Comparison of ENCODE assay signal across 24 cellular contexts in genomic region chr11:69014936-69015549, GRCh38. TPM values are rescaled to one million over a fixed set of nuclear protein-coding genes. Genes with fewer than 3 reads are reported as not detected.
DNase-seq lines count a peak whose midpoint lies in the region; ATAC-seq and TF ChIP-seq lines count a peak whose summit lies in the region.
"Had no signal": no experiment of that assay in that cellular context is flagged by ENCODE, and none has a peak within 500 bp of the region (broad histone marks: within the 10 kb centered on the region; RNA-seq: fewer than 3 reads in every experiment).

No MANE protein-coding gene starts in this region.

- intact Hi-C loops in prostate gland (cut with DNase I) (loop anchor here (1.0 to 5.0 kb wide), 3 partner anchors 33 to 627 kb away; partner anchors contain the start of genes CCND1 and TPCN2), transverse colon (cut with DNase I; ENCODE audit: low total_unique reads) (loop anchor here (5.0 kb wide), 1 partner anchor 72 kb away; no protein-coding TSS in a partner anchor)

- no peaks in the 10 kb centered on the region for H3K9me3 Mint-ChIP-seq in activated naive CD4-positive, alpha-beta T cell treated with anti-CD3 and anti-CD28 coated beads, Interleukin-2, amount 50 U/mL, for 72 hours
- H3K9me3 Mint-ChIP-seq: T-helper 2 cell treated with Interferon-gamma antibody and Interleukin-4, amounts not matched to agents 5 μg/mL and 100 μg/mL, for 36 hours had no signal

- H3K9me3 ChIP-seq in SK-N-SH (no peaks in the 10 kb centered on the region), fibroblast of lung (ENCODE audit: control insufficient read depth, insufficient read depth, low read depth, low read length) (no peaks in the 10 kb centered on the region), prostate gland (no peaks in the 10 kb centered on the region), transverse colon (no peaks in the 10 kb centered on the region)

- ATAC-seq in SK-N-SH treated with all-trans-retinoic acid at 6 μM for 48 hours (no peak), GM19324 (IDR thresholded peaks at IDR 0.05; ENCODE audit: low FRiP score, unreplicated experiment) (no peak)
- no peak for ATAC-seq in activated naive CD4-positive, alpha-beta T cell treated with anti-CD3 and anti-CD28 coated beads, Interleukin-2, amount 50 U/mL, for 72 hours
- ATAC-seq: activated CD4-positive, CD25-positive, alpha-beta regulatory T cell treated with anti-CD3 and anti-CD28 coated beads, Interleukin-2, amount 50 U/mL, for 24 hours; HCT116 had no signal

- in situ Hi-C loops in transverse colon (cut with MboI; ENCODE audit: low pct_ligation_motif_present in 1 of 4, low pct_unique_long_range_greater_than_20kb in 1 of 4, low sequenced_read_pairs in 3 of 4): no loop called here
- in situ Hi-C loops in brain microvascular endothelial cell (cut with HindIII; ENCODE audit: low pct_ligation_motif_present, low sequenced_read_pairs): no loop called here

- H3F3A ChIP-seq in SK-N-SH (replicated peaks; ENCODE audit: insufficient read depth): no peaks in the 10 kb centered on the region

- H4K20me1 ChIP-seq in SK-N-SH (ENCODE audit: insufficient read depth) (no peaks in the 10 kb centered on the region), fibroblast of lung (ENCODE audit: control insufficient read depth, extremely low read depth, insufficient read depth, low read length) (no peaks in the 10 kb centered on the region)

- TF ChIP-seq RAD21 in SK-N-SH (IDR thresholded peaks at IDR 0.05; ENCODE audit: low read length): no peak

- H3K4me3 ChIP-seq in SK-N-SH (ENCODE audit: low read depth in 2 of 2, low read length in 1 of 2) (no peak overlapping the region), fibroblast of lung (replicated peaks in 1 of 4; ENCODE audit: control extremely low read depth in 1 of 4, insufficient read depth in 1 of 4, low read depth in 3 of 4, low read length in 4 of 4) (no peak overlapping the region), prostate gland (no peak overlapping the region), transverse colon (no peak overlapping the region), brain microvascular endothelial cell (ENCODE audit: low read depth, low read length) (no peak overlapping the region)

- no peak for TF ChIP-seq EP300 in SK-N-SH (IDR thresholded peaks at IDR 0.05; ENCODE audit: borderline replicate concordance in 1 of 2, low read depth in 1 of 2, low read length in 1 of 2)
- TF ChIP-seq EP300 in transverse colon (IDR thresholded peaks at IDR 0.05; ENCODE audit: low read depth): no peak

- no peaks in the 10 kb centered on the region for H3K27me3 ChIP-seq in SK-N-SH (ENCODE audit: insufficient read depth)
- H3K27me3 ChIP-seq in fibroblast of lung (ENCODE audit: control insufficient read depth, insufficient read depth, low read length): no peaks in the 10 kb centered on the region
- no peaks in the 10 kb centered on the region for H3K27me3 ChIP-seq in prostate gland (replicated peaks; ENCODE audit: insufficient read depth)
- peaks cover 47% of the 10 kb centered on the region for H3K27me3 ChIP-seq in transverse colon
- no peaks in the 10 kb centered on the region for H3K27me3 ChIP-seq in brain microvascular endothelial cell (replicated peaks)

- H3K79me2 ChIP-seq in SK-N-SH (ENCODE audit: insufficient read depth) (no peaks in the 10 kb centered on the region), fibroblast of lung (ENCODE audit: control insufficient read depth, insufficient read depth, low read length) (peaks cover 28% of the 10 kb centered on the region)

- H3K9ac ChIP-seq in SK-N-SH (no peak overlapping the region), fibroblast of lung (ENCODE audit: insufficient read depth, low read length) (no peak overlapping the region)

- no peak for TF ChIP-seq POLR2A in prostate gland (IDR thresholded peaks at IDR 0.05)
- no peak for TF ChIP-seq POLR2A in transverse colon (IDR thresholded peaks at IDR 0.05)

- H3K36me3 Mint-ChIP-seq in activated naive CD4-positive, alpha-beta T cell treated with anti-CD3 and anti-CD28 coated beads, Interleukin-2, amount 50 U/mL, for 72 hours: no peaks in the 10 kb centered on the region

- H3K27ac Mint-ChIP-seq in activated naive CD4-positive, alpha-beta T cell treated with anti-CD3 and anti-CD28 coated beads, Interleukin-2, amount 50 U/mL, for 72 hours: no peak overlapping the region
- H3K27ac Mint-ChIP-seq: T-helper 2 cell treated with Interferon-gamma antibody and Interleukin-4, amounts not matched to agents 5 μg/mL and 100 μg/mL, for 36 hours had no signal

- no peaks in the 10 kb centered on the region for H3K9me2 ChIP-seq in SK-N-SH

- H3K4me2 ChIP-seq in SK-N-SH: no peak overlapping the region
- H3K4me2 ChIP-seq in fibroblast of lung (ENCODE audit: extremely low read depth, insufficient read depth, low read length): peak overlapping the region; percentile 67

- POLR2A ChIA-PET in SK-N-SH (lab: Yijun Ruan, JAX): no interaction called here

- no peak overlapping the region for H2AFZ ChIP-seq in SK-N-SH (ENCODE audit: low read depth)
- no peak overlapping the region for H2AFZ ChIP-seq in fibroblast of lung (ENCODE audit: low read length)

- H3K36me3 ChIP-seq in SK-N-SH (replicated peaks in 1 of 2; ENCODE audit: control insufficient read depth in 1 of 2, insufficient read depth in 2 of 2, low read length in 1 of 2) (no peaks in the 10 kb centered on the region), fibroblast of lung (ENCODE audit: control insufficient read depth, insufficient read depth, low read length) (peaks cover 2% of the 10 kb centered on the region), prostate gland (no peaks in the 10 kb centered on the region), transverse colon (no peaks in the 10 kb centered on the region), brain microvascular endothelial cell (replicated peaks) (no peaks in the 10 kb centered on the region)

- WGBS in SK-N-SH (ENCODE audit: low lambda C conversion rate): 89% methylated on average over 8 of the region's 9 CpGs
- 68% methylated on average over 8 of the region's 9 CpGs for WGBS in prostate gland
- 62% methylated on average over 9 of the region's 9 CpGs; no CpG with 5 or more reads in 1 of the 2 donors for WGBS in transverse colon (ENCODE audit: low coverage in 1 of 2), 2 donors

- H3K27ac ChIP-seq in SK-N-SH (ENCODE audit: low read depth in 2 of 2, low read length in 1 of 2) (no peak overlapping the region), fibroblast of lung (ENCODE audit: insufficient read depth, low read length) (peak overlapping the region; percentile 52), prostate gland (peak overlapping the region; percentile 84 to 85), transverse colon (peak overlapping the region; percentile 87 to 98 (median 94)), brain microvascular endothelial cell (no peak overlapping the region)
- H3K27ac ChIP-seq: 22Rv1 had no signal

- TF ChIP-seq CTCF in SK-N-SH (IDR thresholded peaks at IDR 0.05) (no peak), fibroblast of lung (conservative IDR thresholded peaks at IDR 0.05 in 1 of 2, IDR thresholded peaks at IDR 0.05 in 1 of 2; ENCODE audit: low read depth in 1 of 2, low read length in 2 of 2) (no peak), prostate gland (IDR thresholded peaks at IDR 0.05) (no peak), transverse colon (IDR thresholded peaks at IDR 0.05) (no peak), brain microvascular endothelial cell (IDR thresholded peaks at IDR 0.05; ENCODE audit: low read depth, low read length, missing control alignments) (no peak)

- H3K4me1 ChIP-seq in SK-N-SH (ENCODE audit: control insufficient read depth in 1 of 2, insufficient read depth in 2 of 2, low read depth in 1 of 2, low read length in 1 of 2) (peaks cover 10 to 31% of the 10 kb centered on the region in 2 experiments; a peak in 2 of 4 replicates), fibroblast of lung (ENCODE audit: control insufficient read depth, extremely low read depth, insufficient read depth, low read length) (peaks cover 16% of the 10 kb centered on the region), prostate gland (replicated peaks) (no peaks in the 10 kb centered on the region), transverse colon (peaks cover 5 to 31% (median 18%) of the 10 kb centered on the region in 4 donors)

- CTCF ChIA-PET in SK-N-SH (lab: Yijun Ruan, JAX): interaction anchor here (1.5 kb wide), 2 partner anchors 14 to 29 kb away, joined by 3 to 4 read pairs; no protein-coding TSS in a partner anchor

- DNase-seq in SK-N-SH (peak; percentile 51), fibroblast of lung (ENCODE audit: low read depth in 2 of 2) (no peak), prostate gland (ENCODE audit: low spot score) (no peak), transverse colon (no peak), brain microvascular endothelial cell (no peak)
- no peak for DNase-seq in activated naive CD4-positive, alpha-beta T cell treated with anti-CD3 and anti-CD28 coated beads, Interleukin-2, amount 50 U/mL, for 72 hours (ENCODE audit: low spot score in 2 of 2)
- DNase-seq: effector CD4-positive, alpha-beta T cell; hippocampal formation; midbrain; NCI-H1105 treated with DMSO at 0.1 percent for 48 hours; NCI-H2107; nucleus accumbens; stimulated activated CD4-positive, alpha-beta T cell treated with anti-CD3 and anti-CD28 coated beads, Interleukin-2, amount 100 ng/mL, for 48 hours had no signal

RNA-seq across cellular contexts. Expression of gene MRGPRF, which starts 2.0 kb away (rescaled TPM):
- polyA plus RNA-seq in SK-N-SH (2012; rRNA removed) (0.18 and 0.19 TPM in 2 replicates), fibroblast of lung (47.5 and 88.1 TPM in 2 replicates)
- polyA plus RNA-seq in SK-N-SH (2012; cell fraction: cytosol; rRNA removed): 0.08 and 0.12 TPM in 2 replicates
- 0.21 and 0.39 TPM in 2 replicates for polyA plus RNA-seq in SK-N-SH (2012; cell fraction: nucleus; rRNA removed)
- total RNA-seq in fibroblast of lung (63.9 and 84.2 TPM in 2 replicates), prostate gland (10 to 100 TPM; 20.0 to 53.3 TPM), transverse colon (100 to 1,000 TPM in 1 of 4 donors, 10 to 100 TPM in 3; 17.9 to 119 (median 43.6) TPM)
- polyA plus RNA-seq in fibroblast of lung (2012): 87.8 and 142 TPM in 2 replicates
- polyA minus RNA-seq in fibroblast of lung (ENCODE audit: low replicate concordance): 84.7 and 165 TPM in 2 replicates
- not detected for total RNA-seq in activated naive CD4-positive, alpha-beta T cell treated with anti-CD3 and anti-CD28 coated beads, Interleukin-2, amount 50 U/mL, for 72 hours
- total RNA-seq: activated CD8-positive, alpha-beta memory T cell treated with anti-CD3 and anti-CD28 coated beads for 36 hours; OCI-LY7 had no signal
- polyA plus RNA-seq: keratinocyte had no signal

RNA-seq across cellular contexts. Expression of gene TPCN2, which starts 33.7 kb away (rescaled TPM):
- polyA plus RNA-seq in SK-N-SH (2012; rRNA removed): 7.6 and 8.7 TPM in 2 replicates
- polyA plus RNA-seq in SK-N-SH (2012; cell fraction: cytosol; rRNA removed): 3.3 and 4.5 TPM in 2 replicates
- 36.5 and 41.4 TPM in 2 replicates for polyA plus RNA-seq in SK-N-SH (2012; cell fraction: nucleus; rRNA removed)
- total RNA-seq in fibroblast of lung: 8.7 and 11.7 TPM in 2 replicates
- 7.7 and 9.7 TPM in 2 replicates for polyA plus RNA-seq in fibroblast of lung
- polyA plus RNA-seq in fibroblast of lung (2012): 7.1 and 9.9 TPM in 2 replicates
- 24.2 and 31.8 TPM in 2 replicates for polyA minus RNA-seq in fibroblast of lung (ENCODE audit: low replicate concordance)
- total RNA-seq in prostate gland: 10 to 100 TPM; 17.6 to 31.0 TPM
- total RNA-seq in transverse colon: 10 to 100 TPM; 16.8 to 25.4 (median 20.7) TPM
- 10 to 100 TPM in 1 of 2 donors, 1 to 10 TPM in 1; 8.7 to 13.9 TPM for total RNA-seq in activated naive CD4-positive, alpha-beta T cell treated with anti-CD3 and anti-CD28 coated beads, Interleukin-2, amount 50 U/mL, for 72 hours

RNA-seq across cellular contexts. Expression of gene MRGPRD, which starts 34.3 kb away (rescaled TPM):
- polyA plus RNA-seq in SK-N-SH (2012; rRNA removed) (not detected in 2 replicates), fibroblast of lung (not detected in 2 replicates)
- not detected in 2 replicates for polyA plus RNA-seq in SK-N-SH (2012; cell fraction: cytosol; rRNA removed)
- not detected in 2 replicates for polyA plus RNA-seq in SK-N-SH (2012; cell fraction: nucleus; rRNA removed)
- total RNA-seq in fibroblast of lung (not detected in 2 replicates), prostate gland (not detected), transverse colon (not detected)
- not detected in 2 replicates for polyA plus RNA-seq in fibroblast of lung (2012)
- polyA minus RNA-seq in fibroblast of lung (ENCODE audit: low replicate concordance): 2.3 TPM in 1 of 2 replicates, not detected in the other
- not detected for total RNA-seq in activated naive CD4-positive, alpha-beta T cell treated with anti-CD3 and anti-CD28 coated beads, Interleukin-2, amount 50 U/mL, for 72 hours
- total RNA-seq: activated CD8-positive, alpha-beta memory T cell treated with anti-CD3 and anti-CD28 coated beads for 36 hours; bronchial epithelial cell; OCI-LY7 had no signal
- polyA plus RNA-seq: BJ, keratinocyte had no signal

Comparison
In these comparisons a context has a peak if more than half of its experiments do, and no peak if none do; other contexts are left out.
1. H3K27ac ChIP-seq: peak in fibroblast of lung (single experiment), prostate gland (2 of 2) and transverse colon (4 of 4); none in SK-N-SH (0 of 2) and brain microvascular endothelial cell (single experiment).
2. RNA of gene MRGPRF, which starts 2.0 kb away (total RNA-seq): 63.9 to 84.2 TPM in fibroblast of lung, 17.9 to 119 TPM in transverse colon and 20.0 to 53.3 TPM in prostate gland; not detected in activated naive CD4-positive, alpha-beta T cell treated with anti-CD3 and anti-CD28 coated beads, Interleukin-2, amount 50 U/mL, for 72 hours; every median in the first group is over 10 times any median in the second.